7 cellular contexts compared by ENCODE assay signal in the genomic region with DNA sequence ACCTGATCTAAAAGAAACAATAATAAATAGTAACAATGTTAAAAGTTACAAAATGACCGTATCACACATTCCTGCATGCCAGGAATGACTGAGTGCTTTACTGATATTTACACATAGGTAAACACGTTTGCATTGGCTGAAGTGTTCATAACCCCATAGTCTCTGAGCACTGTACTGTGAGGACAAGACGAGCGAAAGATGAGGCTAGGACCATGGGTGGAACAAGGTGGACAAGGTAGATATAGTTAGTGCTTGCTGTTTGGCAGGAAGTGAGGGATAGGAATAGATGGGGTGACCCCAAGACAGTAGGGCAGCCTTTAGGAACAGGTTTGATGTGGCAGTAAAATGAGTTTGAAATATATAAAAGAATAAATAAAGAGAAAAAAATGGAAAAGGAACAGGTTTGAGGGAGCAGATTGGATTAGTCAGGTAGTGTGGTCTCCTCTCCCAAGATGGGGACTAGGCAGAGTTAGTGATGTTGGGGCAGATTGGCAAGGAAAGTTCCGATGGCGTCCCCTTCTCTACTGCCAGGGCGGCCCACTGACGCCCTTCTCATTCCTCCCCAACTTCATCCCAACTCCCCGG. TPM values are rescaled to one million over a fixed set of nuclear protein-coding genes. Genes with fewer than 3 reads are reported as not detected.
DNase-seq lines count a peak whose midpoint lies in the region; ATAC-seq, FAIRE-seq and TF ChIP-seq lines count a peak whose summit lies in the region.

No MANE protein-coding gene starts in this region.

- H3K9me3 ChIP-seq in H9 (ENCODE audit: control insufficient read depth, low read depth, low read length) (no peaks in the 10 kb centered on the region), T-helper 17 cell (ENCODE audit: control insufficient read depth, low read length, poor library complexity, severe bottlenecking) (peaks cover 3% of the 10 kb centered on the region), hepatocyte (ENCODE audit: low read depth) (no peaks in the 10 kb centered on the region)

- DNase-seq in H9 (no peak), T-helper 17 cell (no peak), hepatocyte (ENCODE audit: low spot score) (no peak), NCI-H82 (lab: John Stamatoyannopoulos, UW) (no peak), SK-N-DZ (ENCODE audit: low spot score) (no peak), RCC 7860 (ENCODE audit: low spot score) (no peak)
- no peak for DNase-seq in stimulated activated naive B cell treated with anti-CD40 and anti-IgM and Interleukin-4, amounts not matched to agents 10 μg/mL and 1 μg/mL and 100 μg/mL, for 72 hours

- no peaks in the 10 kb centered on the region; a peak in 1 of 5 replicates for H3K9me3 Mint-ChIP-seq in H9
- no peaks in the 10 kb centered on the region for H3K9me3 Mint-ChIP-seq in stimulated activated naive B cell treated with anti-CD40 and anti-IgM and Interleukin-4, amounts not matched to agents 10 μg/mL and 1 μg/mL and 100 μg/mL, for 72 hours

- H3K79me2 ChIP-seq in H9 (ENCODE audit: insufficient read depth, low read length) (peaks cover 13% of the 10 kb centered on the region; the same call in 1 of the 2 replicates), hepatocyte (peaks cover 22% of the 10 kb centered on the region)

- FAIRE-seq in RCC 7860 (lab: Jason Lieb, UNC): no peak

- H3K36me3 Mint-ChIP-seq in H9 (ENCODE audit: insufficient read depth in 1 of 3, low read depth in 3 of 3): peaks cover 31 to 39% (median 37%) of the 10 kb centered on the region in 3 experiments
- H3K36me3 Mint-ChIP-seq in T-helper 17 cell (ENCODE audit: low read depth): peaks cover 3% of the 10 kb centered on the region
- peaks cover 23 to 32% of the 10 kb centered on the region in 2 donors for H3K36me3 Mint-ChIP-seq in stimulated activated naive B cell treated with anti-CD40 and anti-IgM and Interleukin-4, amounts not matched to agents 10 μg/mL and 1 μg/mL and 100 μg/mL, for 72 hours

- H3K79me1 ChIP-seq in H9 (ENCODE audit: insufficient read depth, low read depth, low read length, poor library complexity, severe bottlenecking): peaks cover 13% of the 10 kb centered on the region

- H2BK12ac ChIP-seq in H9 (ENCODE audit: insufficient read length, low read depth, low read length): no peak overlapping the region

- H3K23ac ChIP-seq in H9 (ENCODE audit: insufficient read length, low read depth, low read length): no peak overlapping the region

- no peak overlapping the region for H3K4ac ChIP-seq in H9 (ENCODE audit: low read depth, low read length)

- H3K27ac Mint-ChIP-seq in H9 (no peak overlapping the region), T-helper 17 cell (peak overlapping the region; percentile 81)
- peak overlapping the region; percentile 88 for H3K27ac Mint-ChIP-seq in stimulated activated naive B cell treated with anti-CD40 and anti-IgM and Interleukin-4, amounts not matched to agents 10 μg/mL and 1 μg/mL and 100 μg/mL, for 72 hours

- no peak for ATAC-seq in T-helper 17 cell
- ATAC-seq in stimulated activated naive B cell treated with anti-CD40 and anti-IgM and Interleukin-4, amounts not matched to agents 10 μg/mL and 1 μg/mL and 100 μg/mL, for 72 hours (replicated peaks): peak in 1 of 2 donors; percentile 2

- peaks cover 8% of the 10 kb centered on the region for H3K27me3 Mint-ChIP-seq in H9 (ENCODE audit: low read depth)
- no peaks in the 10 kb centered on the region for H3K27me3 Mint-ChIP-seq in T-helper 17 cell
- peaks cover 2 to 12% of the 10 kb centered on the region in 2 donors for H3K27me3 Mint-ChIP-seq in stimulated activated naive B cell treated with anti-CD40 and anti-IgM and Interleukin-4, amounts not matched to agents 10 μg/mL and 1 μg/mL and 100 μg/mL, for 72 hours

- H4K20me1 ChIP-seq in H9 (ENCODE audit: control insufficient read depth, insufficient read depth, insufficient read length) (no peaks in the 10 kb centered on the region), hepatocyte (ENCODE audit: insufficient read depth, poor library complexity, severe bottlenecking) (no peaks in the 10 kb centered on the region)

- no peak overlapping the region for H4K8ac ChIP-seq in H9 (replicated peaks; ENCODE audit: insufficient read length, low read depth, low read length)

- no peak overlapping the region for H4K91ac ChIP-seq in H9 (ENCODE audit: insufficient read length, low read depth, low read length)

- peak overlapping the region; percentile 86 to 93 for H3K4me3 Mint-ChIP-seq in H9
- H3K4me3 Mint-ChIP-seq in T-helper 17 cell: peak overlapping the region; percentile 94
- H3K4me3 Mint-ChIP-seq in stimulated activated naive B cell treated with anti-CD40 and anti-IgM and Interleukin-4, amounts not matched to agents 10 μg/mL and 1 μg/mL and 100 μg/mL, for 72 hours: peak overlapping the region; percentile 89

- no peak overlapping the region for H2BK120ac ChIP-seq in H9 (ENCODE audit: low read depth, low read length, poor library complexity, severe bottlenecking)

- peaks cover 23 to 34% of the 10 kb centered on the region in 2 experiments for H3K4me1 Mint-ChIP-seq in H9
- peaks cover 29% of the 10 kb centered on the region for H3K4me1 Mint-ChIP-seq in T-helper 17 cell
- H3K4me1 Mint-ChIP-seq in stimulated activated naive B cell treated with anti-CD40 and anti-IgM and Interleukin-4, amounts not matched to agents 10 μg/mL and 1 μg/mL and 100 μg/mL, for 72 hours: peaks cover 20 to 49% of the 10 kb centered on the region in 2 donors

- H3K9me2 ChIP-seq in hepatocyte (replicated peaks; ENCODE audit: insufficient read depth): no peaks in the 10 kb centered on the region

- H3K36me3 ChIP-seq in hepatocyte (replicated peaks; ENCODE audit: insufficient read depth, low read depth): no peaks in the 10 kb centered on the region

- H3K27ac ChIP-seq in H9 (ENCODE audit: insufficient read length, low read depth, low read length) (no peak overlapping the region), hepatocyte (no peak overlapping the region)

- H3K4me1 ChIP-seq in H9 (ENCODE audit: insufficient read depth, low read length) (no peaks in the 10 kb centered on the region), hepatocyte (ENCODE audit: insufficient read depth) (peaks cover 10% of the 10 kb centered on the region)

- no peak overlapping the region for H4K5ac ChIP-seq in H9 (ENCODE audit: insufficient read length, low read depth, low read length)

- H3K18ac ChIP-seq in H9 (ENCODE audit: insufficient read length, low read depth, low read length): no peak overlapping the region

- H3K27me3 ChIP-seq in H9 (ENCODE audit: insufficient read depth, low read length) (no peaks in the 10 kb centered on the region; the same call in 1 of the 2 replicates), hepatocyte (no peaks in the 10 kb centered on the region)

- no peak overlapping the region for H3K9ac ChIP-seq in H9 (ENCODE audit: extremely low read depth, insufficient read length, low read length)

- no peak overlapping the region for H2AK5ac ChIP-seq in H9 (ENCODE audit: insufficient read length, low read length)

- TF ChIP-seq CTCF in H9 (conservative IDR thresholded peaks at IDR 0.05) (no peak), hepatocyte (IDR thresholded peaks at IDR 0.05; ENCODE audit: poor library complexity) (no peak)

- no peak overlapping the region for H3K4me3 ChIP-seq in hepatocyte

- no peak overlapping the region for H2BK15ac ChIP-seq in H9 (ENCODE audit: low read depth, low read length)

- no peak overlapping the region for H3T11ph ChIP-seq in H9 (ENCODE audit: low read length)

- H2BK5ac ChIP-seq in H9 (ENCODE audit: insufficient read length, low read length): no peak overlapping the region

- no peak overlapping the region for H2AFZ ChIP-seq in H9 (ENCODE audit: low read length)
- H2AFZ ChIP-seq in hepatocyte: no peak overlapping the region

- no peak overlapping the region for H2BK20ac ChIP-seq in H9 (ENCODE audit: low read depth, low read length, poor library complexity, severe bottlenecking)

- H3K23me2 ChIP-seq in H9 (ENCODE audit: insufficient read length, low read depth, low read length, poor library complexity, severe bottlenecking): peaks cover 8% of the 10 kb centered on the region

- H3K56ac ChIP-seq in H9 (ENCODE audit: insufficient read length, low read depth, low read length): no peak overlapping the region

- H3K4me2 ChIP-seq in H9 (ENCODE audit: insufficient read depth, insufficient read length, low read length): peak overlapping the region; percentile 89
- H3K4me2 ChIP-seq in hepatocyte: peak overlapping the region; percentile 67

- no peak overlapping the region for H3K14ac ChIP-seq in H9 (ENCODE audit: insufficient read depth, low read length)

- no CpG with 5 or more reads among the region's 9 CpGs for WGBS in H9 (ENCODE audit: extremely low coverage, insufficient read length, low lambda C conversion rate)
- 37% methylated on average over 9 of the region's 9 CpGs for WGBS in hepatocyte (ENCODE audit: low lambda C conversion rate, missing lambda C conversion rate)

RNA-seq across cellular contexts. Expression of gene E2F4, which starts 0.5 kb away (rescaled TPM):
- 109 and 116 TPM in 2 replicates for total RNA-seq in H9 (2021)
- 10 to 100 TPM; 64.6 to 75.1 TPM for total RNA-seq in T-helper 17 cell
- total RNA-seq in hepatocyte: 70.4 and 76.6 TPM in 2 replicates
- polyA plus RNA-seq in hepatocyte: 72.4 and 76.4 TPM in 2 replicates
- polyA plus RNA-seq in SK-N-DZ (2014; cell fraction: cytosol; rRNA removed): 123 and 140 TPM in 2 replicates
- polyA plus RNA-seq in SK-N-DZ (2014; cell fraction: nucleus; rRNA removed): 436 and 437 TPM in 2 replicates

RNA-seq across cellular contexts. Expression of gene EXOC3L1, which starts 1.6 kb away (rescaled TPM):
- total RNA-seq in H9 (2021) (3.1 and 3.3 TPM in 2 replicates), T-helper 17 cell (not detected), hepatocyte (0.33 and 3.3 TPM in 2 replicates)
- 2.0 and 2.6 TPM in 2 replicates for polyA plus RNA-seq in hepatocyte
- polyA plus RNA-seq in SK-N-DZ (2014; cell fraction: cytosol; rRNA removed): 45.9 and 52.6 TPM in 2 replicates
- polyA plus RNA-seq in SK-N-DZ (2014; cell fraction: nucleus; rRNA removed): 166 and 170 TPM in 2 replicates

RNA-seq across cellular contexts. Expression of gene ELMO3, which starts 7.4 kb away (rescaled TPM):
- 8.6 and 9.1 TPM in 2 replicates for total RNA-seq in H9 (2021)
- total RNA-seq in T-helper 17 cell: 1 to 10 TPM; 2.4 TPM
- total RNA-seq in hepatocyte: 18.5 and 18.7 TPM in 2 replicates
- 14.5 and 18.3 TPM in 2 replicates for polyA plus RNA-seq in hepatocyte
- polyA plus RNA-seq in SK-N-DZ (2014; cell fraction: cytosol; rRNA removed): 1.8 and 3.1 TPM in 2 replicates
- polyA plus RNA-seq in SK-N-DZ (2014; cell fraction: nucleus; rRNA removed): 30.9 and 36.3 TPM in 2 replicates

RNA-seq across cellular contexts. Expression of gene MATCAP1, which starts 7.7 kb away (rescaled TPM):
- total RNA-seq in H9 (2021): 42.1 and 51.2 TPM in 2 replicates
- total RNA-seq in T-helper 17 cell: 10 to 100 TPM; 16.0 to 19.7 TPM
- total RNA-seq in hepatocyte: 22.3 and 24.8 TPM in 2 replicates
- 25.4 and 38.5 TPM in 2 replicates for polyA plus RNA-seq in hepatocyte
- 63.5 and 79.1 TPM in 2 replicates for polyA plus RNA-seq in SK-N-DZ (2014; cell fraction: cytosol; rRNA removed)
- polyA plus RNA-seq in SK-N-DZ (2014; cell fraction: nucleus; rRNA removed): 425 and 497 TPM in 2 replicates

RNA-seq across cellular contexts. Expression of gene NOL3, which starts 21.2 kb away (rescaled TPM):
- total RNA-seq in H9 (2021) (5.6 and 5.9 TPM in 2 replicates), T-helper 17 cell (1 to 10 TPM; 4.3 to 5.5 TPM), hepatocyte (8.1 and 9.3 TPM in 2 replicates)
- 10.9 and 11.0 TPM in 2 replicates for polyA plus RNA-seq in hepatocyte
- polyA plus RNA-seq in SK-N-DZ (2014; cell fraction: cytosol; rRNA removed): 25.8 and 26.0 TPM in 2 replicates
- 45.7 and 50.1 TPM in 2 replicates for polyA plus RNA-seq in SK-N-DZ (2014; cell fraction: nucleus; rRNA removed)

Comparison
In these comparisons a context has a peak if more than half of its experiments do, and no peak if none do; other contexts are left out.
1. H3K27ac Mint-ChIP-seq: peak in T-helper 17 cell (single experiment) and stimulated activated naive B cell treated with anti-CD40 and anti-IgM and Interleukin-4, amounts not matched to agents 10 μg/mL and 1 μg/mL and 100 μg/mL, for 72 hours (single experiment); none in H9 (0 of 3).
2. Peak in every context shown above with its lines, with median percentiles within 50 percentile points of each other: H3K4me3 Mint-ChIP-seq.